In the genomic region with DNA sequence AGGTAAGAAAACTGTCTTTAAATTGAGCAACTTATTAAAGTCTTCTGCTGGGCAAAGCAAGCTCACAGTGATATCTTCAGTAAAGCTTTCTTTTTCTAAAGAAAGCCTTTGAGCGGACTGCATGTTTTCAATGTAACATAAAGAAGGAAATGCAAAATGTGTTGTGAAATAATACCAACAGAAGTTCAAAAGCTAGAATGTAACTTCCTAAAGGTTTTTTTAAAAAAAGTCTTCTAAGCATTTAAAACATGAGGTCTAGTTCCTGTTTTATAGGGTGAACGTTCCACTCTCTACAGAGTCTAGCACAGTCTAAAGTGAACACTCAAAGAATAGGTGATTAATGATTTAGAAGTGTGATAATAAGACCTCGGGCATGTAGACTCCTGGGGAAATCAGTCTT, we compare ENCODE assay signal across 1 cellular context.
TF ChIP-seq lines count a peak whose summit lies in the region.

No MANE protein-coding gene starts in this region.

TF ChIP-seq in SK-N-SH, 30 proteins besides CTCF, POLR2A, EP300 and RAD21 (continued from another document):
- TF ChIP-seq, protein P1, sequence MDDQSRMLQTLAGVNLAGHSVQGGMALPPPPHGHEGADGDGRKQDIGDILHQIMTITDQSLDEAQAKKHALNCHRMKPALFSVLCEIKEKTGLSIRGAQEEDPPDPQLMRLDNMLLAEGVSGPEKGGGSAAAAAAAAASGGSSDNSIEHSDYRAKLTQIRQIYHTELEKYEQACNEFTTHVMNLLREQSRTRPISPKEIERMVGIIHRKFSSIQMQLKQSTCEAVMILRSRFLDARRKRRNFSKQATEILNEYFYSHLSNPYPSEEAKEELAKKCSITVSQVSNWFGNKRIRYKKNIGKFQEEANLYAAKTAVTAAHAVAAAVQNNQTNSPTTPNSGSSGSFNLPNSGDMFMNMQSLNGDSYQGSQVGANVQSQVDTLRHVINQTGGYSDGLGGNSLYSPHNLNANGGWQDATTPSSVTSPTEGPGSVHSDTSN (IDR thresholded peaks at IDR 0.05), result no peak
- TF ChIP-seq TCF12 (IDR thresholded peaks at IDR 0.05) (no peak), NFIC (IDR thresholded peaks at IDR 0.05; ENCODE audit: borderline replicate concordance) (no peak), SIN3A (IDR thresholded peaks at IDR 0.05; ENCODE audit: borderline replicate concordance, low read depth, low read length) (no peak), ELF1 (IDR thresholded peaks at IDR 0.05) (no peak), GATA2 (CRISPR knock-in tag; IDR thresholded peaks at IDR 0.05) (no peak), JUND (IDR thresholded peaks at IDR 0.05) (no peak)
- TF ChIP-seq, protein P2, sequence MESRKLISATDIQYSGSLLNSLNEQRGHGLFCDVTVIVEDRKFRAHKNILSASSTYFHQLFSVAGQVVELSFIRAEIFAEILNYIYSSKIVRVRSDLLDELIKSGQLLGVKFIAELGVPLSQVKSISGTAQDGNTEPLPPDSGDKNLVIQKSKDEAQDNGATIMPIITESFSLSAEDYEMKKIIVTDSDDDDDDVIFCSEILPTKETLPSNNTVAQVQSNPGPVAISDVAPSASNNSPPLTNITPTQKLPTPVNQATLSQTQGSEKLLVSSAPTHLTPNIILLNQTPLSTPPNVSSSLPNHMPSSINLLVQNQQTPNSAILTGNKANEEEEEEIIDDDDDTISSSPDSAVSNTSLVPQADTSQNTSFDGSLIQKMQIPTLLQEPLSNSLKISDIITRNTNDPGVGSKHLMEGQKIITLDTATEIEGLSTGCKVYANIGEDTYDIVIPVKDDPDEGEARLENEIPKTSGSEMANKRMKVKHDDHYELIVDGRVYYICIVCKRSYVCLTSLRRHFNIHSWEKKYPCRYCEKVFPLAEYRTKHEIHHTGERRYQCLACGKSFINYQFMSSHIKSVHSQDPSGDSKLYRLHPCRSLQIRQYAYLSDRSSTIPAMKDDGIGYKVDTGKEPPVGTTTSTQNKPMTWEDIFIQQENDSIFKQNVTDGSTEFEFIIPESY (IDR thresholded peaks at IDR 0.05; ENCODE audit: borderline replicate concordance, low read depth), result no peak
- TF ChIP-seq, protein P3, sequence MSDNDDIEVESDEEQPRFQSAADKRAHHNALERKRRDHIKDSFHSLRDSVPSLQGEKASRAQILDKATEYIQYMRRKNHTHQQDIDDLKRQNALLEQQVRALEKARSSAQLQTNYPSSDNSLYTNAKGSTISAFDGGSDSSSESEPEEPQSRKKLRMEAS (IDR thresholded peaks at IDR 0.05; ENCODE audit: low read depth), result no peak
- TF ChIP-seq, protein P4, sequence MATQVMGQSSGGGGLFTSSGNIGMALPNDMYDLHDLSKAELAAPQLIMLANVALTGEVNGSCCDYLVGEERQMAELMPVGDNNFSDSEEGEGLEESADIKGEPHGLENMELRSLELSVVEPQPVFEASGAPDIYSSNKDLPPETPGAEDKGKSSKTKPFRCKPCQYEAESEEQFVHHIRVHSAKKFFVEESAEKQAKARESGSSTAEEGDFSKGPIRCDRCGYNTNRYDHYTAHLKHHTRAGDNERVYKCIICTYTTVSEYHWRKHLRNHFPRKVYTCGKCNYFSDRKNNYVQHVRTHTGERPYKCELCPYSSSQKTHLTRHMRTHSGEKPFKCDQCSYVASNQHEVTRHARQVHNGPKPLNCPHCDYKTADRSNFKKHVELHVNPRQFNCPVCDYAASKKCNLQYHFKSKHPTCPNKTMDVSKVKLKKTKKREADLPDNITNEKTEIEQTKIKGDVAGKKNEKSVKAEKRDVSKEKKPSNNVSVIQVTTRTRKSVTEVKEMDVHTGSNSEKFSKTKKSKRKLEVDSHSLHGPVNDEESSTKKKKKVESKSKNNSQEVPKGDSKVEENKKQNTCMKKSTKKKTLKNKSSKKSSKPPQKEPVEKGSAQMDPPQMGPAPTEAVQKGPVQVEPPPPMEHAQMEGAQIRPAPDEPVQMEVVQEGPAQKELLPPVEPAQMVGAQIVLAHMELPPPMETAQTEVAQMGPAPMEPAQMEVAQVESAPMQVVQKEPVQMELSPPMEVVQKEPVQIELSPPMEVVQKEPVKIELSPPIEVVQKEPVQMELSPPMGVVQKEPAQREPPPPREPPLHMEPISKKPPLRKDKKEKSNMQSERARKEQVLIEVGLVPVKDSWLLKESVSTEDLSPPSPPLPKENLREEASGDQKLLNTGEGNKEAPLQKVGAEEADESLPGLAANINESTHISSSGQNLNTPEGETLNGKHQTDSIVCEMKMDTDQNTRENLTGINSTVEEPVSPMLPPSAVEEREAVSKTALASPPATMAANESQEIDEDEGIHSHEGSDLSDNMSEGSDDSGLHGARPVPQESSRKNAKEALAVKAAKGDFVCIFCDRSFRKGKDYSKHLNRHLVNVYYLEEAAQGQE (IDR thresholded peaks at IDR 0.05; ENCODE audit: low read depth, low read length), result no peak
- TF ChIP-seq, protein P5, sequence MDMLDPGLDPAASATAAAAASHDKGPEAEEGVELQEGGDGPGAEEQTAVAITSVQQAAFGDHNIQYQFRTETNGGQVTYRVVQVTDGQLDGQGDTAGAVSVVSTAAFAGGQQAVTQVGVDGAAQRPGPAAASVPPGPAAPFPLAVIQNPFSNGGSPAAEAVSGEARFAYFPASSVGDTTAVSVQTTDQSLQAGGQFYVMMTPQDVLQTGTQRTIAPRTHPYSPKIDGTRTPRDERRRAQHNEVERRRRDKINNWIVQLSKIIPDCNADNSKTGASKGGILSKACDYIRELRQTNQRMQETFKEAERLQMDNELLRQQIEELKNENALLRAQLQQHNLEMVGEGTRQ (IDR thresholded peaks at IDR 0.05; ENCODE audit: borderline replicate concordance, low read depth, low read length), result no peak
